In the genomic region with DNA sequence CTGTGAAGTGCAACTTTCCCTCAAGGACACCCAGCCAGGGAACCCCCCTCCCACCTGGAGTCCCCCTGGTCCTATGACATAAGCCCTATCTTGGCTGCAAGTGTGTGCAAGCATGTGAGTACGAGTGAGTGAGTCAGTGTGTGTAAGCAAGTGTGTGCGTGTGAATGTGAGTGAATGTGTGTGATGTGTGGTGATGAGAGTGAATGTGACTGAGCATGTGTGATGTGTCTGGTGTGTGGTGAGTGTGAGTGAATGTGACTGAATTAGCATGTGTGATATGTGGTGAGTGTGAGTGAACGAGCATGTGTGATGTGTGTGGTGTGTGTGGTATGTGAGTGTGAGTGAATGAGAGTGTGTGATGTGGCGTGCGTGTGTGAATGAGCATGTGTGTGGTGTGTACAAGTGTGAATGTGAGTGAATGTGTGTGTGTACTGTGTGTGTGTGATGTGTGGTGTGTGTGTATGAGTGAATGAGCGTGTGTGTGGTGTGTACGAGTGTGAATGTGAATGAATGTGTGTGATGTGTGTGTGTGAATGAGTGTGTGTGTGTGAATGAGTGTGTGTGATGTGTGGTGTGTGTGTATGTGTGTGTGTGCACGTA, we compare ENCODE assay signal across 1 cellular context.
TF ChIP-seq lines count a peak whose summit lies in the region.

No MANE protein-coding gene starts in this region.

TF ChIP-seq in HepG2, 621 proteins besides CTCF, POLR2A, EP300 and RAD21 (continued from another document):
- TF ChIP-seq, protein P1, sequence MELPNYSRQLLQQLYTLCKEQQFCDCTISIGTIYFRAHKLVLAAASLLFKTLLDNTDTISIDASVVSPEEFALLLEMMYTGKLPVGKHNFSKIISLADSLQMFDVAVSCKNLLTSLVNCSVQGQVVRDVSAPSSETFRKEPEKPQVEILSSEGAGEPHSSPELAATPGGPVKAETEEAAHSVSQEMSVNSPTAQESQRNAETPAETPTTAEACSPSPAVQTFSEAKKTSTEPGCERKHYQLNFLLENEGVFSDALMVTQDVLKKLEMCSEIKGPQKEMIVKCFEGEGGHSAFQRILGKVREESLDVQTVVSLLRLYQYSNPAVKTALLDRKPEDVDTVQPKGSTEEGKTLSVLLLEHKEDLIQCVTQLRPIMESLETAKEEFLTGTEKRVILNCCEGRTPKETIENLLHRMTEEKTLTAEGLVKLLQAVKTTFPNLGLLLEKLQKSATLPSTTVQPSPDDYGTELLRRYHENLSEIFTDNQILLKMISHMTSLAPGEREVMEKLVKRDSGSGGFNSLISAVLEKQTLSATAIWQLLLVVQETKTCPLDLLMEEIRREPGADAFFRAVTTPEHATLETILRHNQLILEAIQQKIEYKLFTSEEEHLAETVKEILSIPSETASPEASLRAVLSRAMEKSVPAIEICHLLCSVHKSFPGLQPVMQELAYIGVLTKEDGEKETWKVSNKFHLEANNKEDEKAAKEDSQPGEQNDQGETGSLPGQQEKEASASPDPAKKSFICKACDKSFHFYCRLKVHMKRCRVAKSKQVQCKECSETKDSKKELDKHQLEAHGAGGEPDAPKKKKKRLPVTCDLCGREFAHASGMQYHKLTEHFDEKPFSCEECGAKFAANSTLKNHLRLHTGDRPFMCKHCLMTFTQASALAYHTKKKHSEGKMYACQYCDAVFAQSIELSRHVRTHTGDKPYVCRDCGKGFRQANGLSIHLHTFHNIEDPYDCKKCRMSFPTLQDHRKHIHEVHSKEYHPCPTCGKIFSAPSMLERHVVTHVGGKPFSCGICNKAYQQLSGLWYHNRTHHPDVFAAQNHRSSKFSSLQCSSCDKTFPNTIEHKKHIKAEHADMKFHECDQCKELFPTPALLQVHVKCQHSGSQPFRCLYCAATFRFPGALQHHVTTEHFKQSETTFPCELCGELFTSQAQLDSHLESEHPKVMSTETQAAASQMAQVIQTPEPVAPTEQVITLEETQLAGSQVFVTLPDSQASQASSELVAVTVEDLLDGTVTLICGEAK (IDR thresholded peaks at IDR 0.05), result peak; percentile 25
- TF ChIP-seq, protein P1 (CRISPR knock-in tag; IDR thresholded peaks at IDR 0.05), result no peak
- TF ChIP-seq ZNF207 (IDR thresholded peaks at IDR 0.05; ENCODE audit: borderline replicate concordance) (peak; percentile 76; the same call in 1 of the 2 replicates), FOXP1 (IDR thresholded peaks at IDR 0.05) (0 out of 2 replicates have a peak, but pooled peaks have one; percentile 53), FOXP1 (CRISPR knock-in tag; IDR thresholded peaks at IDR 0.05) (no peak), FOXA1 (IDR thresholded peaks at IDR 0.05) (0 out of 2 replicates have a peak, but pooled peaks have one; percentile 14), FOXA1 (CRISPR knock-in tag; IDR thresholded peaks at IDR 0.05) (no peak), RAD51 (IDR thresholded peaks at IDR 0.05; ENCODE audit: borderline replicate concordance) (peak; percentile 33; the same call in 1 of the 2 replicates), NFATC3 (CRISPR knock-in tag; IDR thresholded peaks at IDR 0.05) (no peak), ZNF367 (CRISPR knock-in tag; IDR thresholded peaks at IDR 0.05; ENCODE audit: borderline replicate concordance) (no peak), LCORL (IDR thresholded peaks at IDR 0.05) (peak; percentile 35; the same call in 1 of the 2 replicates), LCORL (CRISPR knock-in tag; IDR thresholded peaks at IDR 0.05) (no peak), ZNF17 (CRISPR knock-in tag; IDR thresholded peaks at IDR 0.05) (no peak), CREB1 (IDR thresholded peaks at IDR 0.05) (peak; percentile 27; the same call in 1 of the 2 replicates), CREB1 (CRISPR knock-in tag; IDR thresholded peaks at IDR 0.05) (no peak), ZBTB7A (CRISPR knock-in tag; IDR thresholded peaks at IDR 0.05) (0 out of 2 replicates have a peak, but pooled peaks have one; percentile 28)
- TF ChIP-seq, protein P2, sequence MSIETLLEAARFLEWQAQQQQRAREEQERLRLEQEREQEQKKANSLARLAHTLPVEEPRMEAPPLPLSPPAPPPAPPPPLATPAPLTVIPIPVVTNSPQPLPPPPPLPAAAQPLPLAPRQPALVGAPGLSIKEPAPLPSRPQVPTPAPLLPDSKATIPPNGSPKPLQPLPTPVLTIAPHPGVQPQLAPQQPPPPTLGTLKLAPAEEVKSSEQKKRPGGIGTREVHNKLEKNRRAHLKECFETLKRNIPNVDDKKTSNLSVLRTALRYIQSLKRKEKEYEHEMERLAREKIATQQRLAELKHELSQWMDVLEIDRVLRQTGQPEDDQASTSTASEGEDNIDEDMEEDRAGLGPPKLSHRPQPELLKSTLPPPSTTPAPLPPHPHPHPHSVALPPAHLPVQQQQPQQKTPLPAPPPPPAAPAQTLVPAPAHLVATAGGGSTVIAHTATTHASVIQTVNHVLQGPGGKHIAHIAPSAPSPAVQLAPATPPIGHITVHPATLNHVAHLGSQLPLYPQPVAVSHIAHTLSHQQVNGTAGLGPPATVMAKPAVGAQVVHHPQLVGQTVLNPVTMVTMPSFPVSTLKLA (IDR thresholded peaks at IDR 0.05), result peak; percentile 65
- TF ChIP-seq, protein P3, sequence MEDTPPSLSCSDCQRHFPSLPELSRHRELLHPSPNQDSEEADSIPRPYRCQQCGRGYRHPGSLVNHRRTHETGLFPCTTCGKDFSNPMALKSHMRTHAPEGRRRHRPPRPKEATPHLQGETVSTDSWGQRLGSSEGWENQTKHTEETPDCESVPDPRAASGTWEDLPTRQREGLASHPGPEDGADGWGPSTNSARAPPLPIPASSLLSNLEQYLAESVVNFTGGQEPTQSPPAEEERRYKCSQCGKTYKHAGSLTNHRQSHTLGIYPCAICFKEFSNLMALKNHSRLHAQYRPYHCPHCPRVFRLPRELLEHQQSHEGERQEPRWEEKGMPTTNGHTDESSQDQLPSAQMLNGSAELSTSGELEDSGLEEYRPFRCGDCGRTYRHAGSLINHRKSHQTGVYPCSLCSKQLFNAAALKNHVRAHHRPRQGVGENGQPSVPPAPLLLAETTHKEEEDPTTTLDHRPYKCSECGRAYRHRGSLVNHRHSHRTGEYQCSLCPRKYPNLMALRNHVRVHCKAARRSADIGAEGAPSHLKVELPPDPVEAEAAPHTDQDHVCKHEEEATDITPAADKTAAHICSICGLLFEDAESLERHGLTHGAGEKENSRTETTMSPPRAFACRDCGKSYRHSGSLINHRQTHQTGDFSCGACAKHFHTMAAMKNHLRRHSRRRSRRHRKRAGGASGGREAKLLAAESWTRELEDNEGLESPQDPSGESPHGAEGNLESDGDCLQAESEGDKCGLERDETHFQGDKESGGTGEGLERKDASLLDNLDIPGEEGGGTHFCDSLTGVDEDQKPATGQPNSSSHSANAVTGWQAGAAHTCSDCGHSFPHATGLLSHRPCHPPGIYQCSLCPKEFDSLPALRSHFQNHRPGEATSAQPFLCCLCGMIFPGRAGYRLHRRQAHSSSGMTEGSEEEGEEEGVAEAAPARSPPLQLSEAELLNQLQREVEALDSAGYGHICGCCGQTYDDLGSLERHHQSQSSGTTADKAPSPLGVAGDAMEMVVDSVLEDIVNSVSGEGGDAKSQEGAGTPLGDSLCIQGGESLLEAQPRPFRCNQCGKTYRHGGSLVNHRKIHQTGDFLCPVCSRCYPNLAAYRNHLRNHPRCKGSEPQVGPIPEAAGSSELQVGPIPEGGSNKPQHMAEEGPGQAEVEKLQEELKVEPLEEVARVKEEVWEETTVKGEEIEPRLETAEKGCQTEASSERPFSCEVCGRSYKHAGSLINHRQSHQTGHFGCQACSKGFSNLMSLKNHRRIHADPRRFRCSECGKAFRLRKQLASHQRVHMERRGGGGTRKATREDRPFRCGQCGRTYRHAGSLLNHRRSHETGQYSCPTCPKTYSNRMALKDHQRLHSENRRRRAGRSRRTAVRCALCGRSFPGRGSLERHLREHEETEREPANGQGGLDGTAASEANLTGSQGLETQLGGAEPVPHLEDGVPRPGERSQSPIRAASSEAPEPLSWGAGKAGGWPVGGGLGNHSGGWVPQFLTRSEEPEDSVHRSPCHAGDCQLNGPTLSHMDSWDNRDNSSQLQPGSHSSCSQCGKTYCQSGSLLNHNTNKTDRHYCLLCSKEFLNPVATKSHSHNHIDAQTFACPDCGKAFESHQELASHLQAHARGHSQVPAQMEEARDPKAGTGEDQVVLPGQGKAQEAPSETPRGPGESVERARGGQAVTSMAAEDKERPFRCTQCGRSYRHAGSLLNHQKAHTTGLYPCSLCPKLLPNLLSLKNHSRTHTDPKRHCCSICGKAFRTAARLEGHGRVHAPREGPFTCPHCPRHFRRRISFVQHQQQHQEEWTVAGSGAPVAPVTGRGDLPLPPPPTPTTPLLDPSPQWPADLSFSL (CRISPR knock-in tag; IDR thresholded peaks at IDR 0.05), result peak; percentile 83; the same call in 1 of the 2 replicates
